ENCODE assay signal across 22 cellular contexts in genomic region chr3:58098531-58098930, GRCh38.
"Had no signal": no experiment of that assay in that cellular context is flagged by ENCODE, and none has a peak within 500 bp of the region (broad histone marks: within the 10 kb centered on the region; RNA-seq: fewer than 3 reads in every experiment).

No MANE protein-coding gene starts in this region.

- H3K27me3 ChIP-seq: SJCRH30 had no signal

- H3K27ac ChIP-seq: SJCRH30, WERI-Rb-1 had no signal

- H3K36me3 ChIP-seq: SJCRH30 had no signal

- H3K4me1 Mint-ChIP-seq: activated CD4-positive, alpha-beta memory T cell treated with anti-CD3 and anti-CD28 coated beads, Interleukin-2, amount 10 ng/mL, durations not matched to agents 7 days and 5 days; activated T-helper 17 cell treated with anti-CD3 and anti-CD28 coated beads, Interleukin-2, amount 50 U/mL, for 72 hours had no signal

- H3K9ac ChIP-seq: SK-N-SH had no signal

- H3K27ac Mint-ChIP-seq: activated CD4-positive, alpha-beta memory T cell treated with anti-CD3 and anti-CD28 coated beads, Interleukin-2, amount 10 ng/mL, durations not matched to agents 7 days and 5 days; activated CD4-positive, alpha-beta T cell treated with anti-CD3 and anti-CD28 coated beads for 36 hours; activated naive CD4-positive, alpha-beta T cell treated with anti-CD3 and anti-CD28 coated beads, Interleukin-2, amount 50 U/mL, for 24 hours; activated T-helper 17 cell treated with anti-CD3 and anti-CD28 coated beads, Interleukin-2, amount 50 U/mL, for 72 hours had no signal

- H3K4me3 Mint-ChIP-seq: activated CD4-positive, alpha-beta memory T cell treated with anti-CD3 and anti-CD28 coated beads, Interleukin-2, amount 10 ng/mL, durations not matched to agents 7 days and 5 days; activated CD4-positive, alpha-beta T cell treated with anti-CD3 and anti-CD28 coated beads for 36 hours; activated naive CD4-positive, alpha-beta T cell treated with anti-CD3 and anti-CD28 coated beads, Interleukin-2, amount 50 U/mL, for 24 hours; activated T-helper 17 cell treated with anti-CD3 and anti-CD28 coated beads, Interleukin-2, amount 50 U/mL, for 72 hours had no signal

- H3K27me3 Mint-ChIP-seq: activated CD4-positive, alpha-beta memory T cell treated with anti-CD3 and anti-CD28 coated beads, Interleukin-2, amount 10 ng/mL, durations not matched to agents 7 days and 5 days; activated CD4-positive, alpha-beta T cell treated with anti-CD3 and anti-CD28 coated beads for 36 hours; activated naive CD4-positive, alpha-beta T cell treated with anti-CD3 and anti-CD28 coated beads, Interleukin-2, amount 50 U/mL, for 24 hours; activated T-helper 17 cell treated with anti-CD3 and anti-CD28 coated beads, Interleukin-2, amount 50 U/mL, for 72 hours had no signal

- H3K9me3 ChIP-seq: SJCRH30, SK-N-SH had no signal

- H3K4me2 ChIP-seq: SK-N-SH had no signal

- DNase-seq: activated CD4-positive, alpha-beta memory T cell treated with anti-CD3 and anti-CD28 coated beads, Interleukin-2, amount 10 ng/mL, durations not matched to agents 7 days and 5 days; activated CD4-positive, alpha-beta T cell treated with anti-CD3 and anti-CD28 coated beads for 36 hours; activated CD4-positive, alpha-beta T cell treated with anti-CD3 and anti-CD28 coated beads, Interleukin-2, amount 50 U/mL, for 1 hour; activated gamma-delta T cell treated with Interleukin-2 at 50 U/mL for 16 hours; activated T-cell treated with anti-CD3 and anti-CD28 coated beads for 4 hours; activated T-cell treated with anti-CD3 and anti-CD28 coated beads, Interleukin-2, amount 50 U/mL, for 48 hours; aorta; MM.1S; NCI-H1105; NCI-H1436; NCI-H1694 treated with DMSO at 0.1 percent for 48 hours; NCI-H2029 treated with DMSO at 0.1 percent for 48 hours; NCI-H345; NCI-H510A; NCI-H526 treated with DMSO at 0.1 percent for 48 hours; NCI-H82; SJCRH30; SK-N-SH; T-helper 1 cell; WERI-Rb-1 had no signal

- H3K9me3 Mint-ChIP-seq: activated CD4-positive, alpha-beta memory T cell treated with anti-CD3 and anti-CD28 coated beads, Interleukin-2, amount 10 ng/mL, durations not matched to agents 7 days and 5 days; activated naive CD4-positive, alpha-beta T cell treated with anti-CD3 and anti-CD28 coated beads, Interleukin-2, amount 50 U/mL, for 24 hours; activated T-helper 17 cell treated with anti-CD3 and anti-CD28 coated beads, Interleukin-2, amount 50 U/mL, for 72 hours had no signal

- H3K4me3 ChIP-seq: SJCRH30 had no signal
